1 cellular context compared by ENCODE assay signal in the genomic region with DNA sequence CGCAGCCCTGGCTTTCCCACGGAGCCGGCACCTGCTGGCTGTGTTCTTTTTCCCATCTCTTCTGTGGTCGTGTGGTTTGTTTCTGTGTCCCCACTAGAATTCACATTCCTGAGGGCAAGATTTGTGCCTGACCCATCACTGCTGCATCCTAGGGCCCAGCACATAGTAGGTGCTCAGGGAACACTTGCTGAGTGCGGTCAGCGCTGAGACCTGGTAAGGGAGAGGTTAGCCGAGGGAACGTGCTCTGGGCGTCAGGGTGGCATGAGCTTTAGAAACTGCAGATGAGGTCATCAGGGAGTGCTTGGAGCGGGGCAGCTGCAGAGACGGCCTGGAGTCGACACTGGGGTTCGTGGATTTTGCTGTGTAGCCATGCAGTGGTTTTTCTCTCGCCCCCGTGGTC.
TF ChIP-seq lines count a peak whose summit lies in the region.

No MANE protein-coding gene starts in this region.

TF ChIP-seq in WTC11, 78 proteins besides CTCF, POLR2A, EP300 and RAD21:
- TF ChIP-seq, protein P1, sequence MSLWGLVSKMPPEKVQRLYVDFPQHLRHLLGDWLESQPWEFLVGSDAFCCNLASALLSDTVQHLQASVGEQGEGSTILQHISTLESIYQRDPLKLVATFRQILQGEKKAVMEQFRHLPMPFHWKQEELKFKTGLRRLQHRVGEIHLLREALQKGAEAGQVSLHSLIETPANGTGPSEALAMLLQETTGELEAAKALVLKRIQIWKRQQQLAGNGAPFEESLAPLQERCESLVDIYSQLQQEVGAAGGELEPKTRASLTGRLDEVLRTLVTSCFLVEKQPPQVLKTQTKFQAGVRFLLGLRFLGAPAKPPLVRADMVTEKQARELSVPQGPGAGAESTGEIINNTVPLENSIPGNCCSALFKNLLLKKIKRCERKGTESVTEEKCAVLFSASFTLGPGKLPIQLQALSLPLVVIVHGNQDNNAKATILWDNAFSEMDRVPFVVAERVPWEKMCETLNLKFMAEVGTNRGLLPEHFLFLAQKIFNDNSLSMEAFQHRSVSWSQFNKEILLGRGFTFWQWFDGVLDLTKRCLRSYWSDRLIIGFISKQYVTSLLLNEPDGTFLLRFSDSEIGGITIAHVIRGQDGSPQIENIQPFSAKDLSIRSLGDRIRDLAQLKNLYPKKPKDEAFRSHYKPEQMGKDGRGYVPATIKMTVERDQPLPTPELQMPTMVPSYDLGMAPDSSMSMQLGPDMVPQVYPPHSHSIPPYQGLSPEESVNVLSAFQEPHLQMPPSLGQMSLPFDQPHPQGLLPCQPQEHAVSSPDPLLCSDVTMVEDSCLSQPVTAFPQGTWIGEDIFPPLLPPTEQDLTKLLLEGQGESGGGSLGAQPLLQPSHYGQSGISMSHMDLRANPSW (CRISPR knock-in tag; conservative IDR thresholded peaks at IDR 0.05; ENCODE audit: low read depth): no peak
- TF ChIP-seq ATF1 (CRISPR knock-in tag; IDR thresholded peaks at IDR 0.05) (no peak), ZNF396 (CRISPR knock-in tag; IDR thresholded peaks at IDR 0.05; ENCODE audit: borderline replicate concordance) (no peak), NFYB (CRISPR knock-in tag; conservative IDR thresholded peaks at IDR 0.05; ENCODE audit: low read depth) (no peak), CBFB (CRISPR knock-in tag; IDR thresholded peaks at IDR 0.05; ENCODE audit: low read depth) (no peak), CREB1 (CRISPR knock-in tag; IDR thresholded peaks at IDR 0.05) (no peak), RELA (CRISPR knock-in tag; IDR thresholded peaks at IDR 0.05; ENCODE audit: borderline replicate concordance) (no peak), TP53 (CRISPR knock-in tag; IDR thresholded peaks at IDR 0.05) (no peak), ZNF317 (CRISPR knock-in tag; IDR thresholded peaks at IDR 0.05; ENCODE audit: borderline replicate concordance, low read depth) (no peak), NR1H2 (CRISPR knock-in tag; IDR thresholded peaks at IDR 0.05) (no peak)
- TF ChIP-seq, protein P2, sequence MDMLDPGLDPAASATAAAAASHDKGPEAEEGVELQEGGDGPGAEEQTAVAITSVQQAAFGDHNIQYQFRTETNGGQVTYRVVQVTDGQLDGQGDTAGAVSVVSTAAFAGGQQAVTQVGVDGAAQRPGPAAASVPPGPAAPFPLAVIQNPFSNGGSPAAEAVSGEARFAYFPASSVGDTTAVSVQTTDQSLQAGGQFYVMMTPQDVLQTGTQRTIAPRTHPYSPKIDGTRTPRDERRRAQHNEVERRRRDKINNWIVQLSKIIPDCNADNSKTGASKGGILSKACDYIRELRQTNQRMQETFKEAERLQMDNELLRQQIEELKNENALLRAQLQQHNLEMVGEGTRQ (CRISPR knock-in tag; IDR thresholded peaks at IDR 0.05): no peak
- TF ChIP-seq, protein P3, sequence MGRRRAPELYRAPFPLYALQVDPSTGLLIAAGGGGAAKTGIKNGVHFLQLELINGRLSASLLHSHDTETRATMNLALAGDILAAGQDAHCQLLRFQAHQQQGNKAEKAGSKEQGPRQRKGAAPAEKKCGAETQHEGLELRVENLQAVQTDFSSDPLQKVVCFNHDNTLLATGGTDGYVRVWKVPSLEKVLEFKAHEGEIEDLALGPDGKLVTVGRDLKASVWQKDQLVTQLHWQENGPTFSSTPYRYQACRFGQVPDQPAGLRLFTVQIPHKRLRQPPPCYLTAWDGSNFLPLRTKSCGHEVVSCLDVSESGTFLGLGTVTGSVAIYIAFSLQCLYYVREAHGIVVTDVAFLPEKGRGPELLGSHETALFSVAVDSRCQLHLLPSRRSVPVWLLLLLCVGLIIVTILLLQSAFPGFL (CRISPR knock-in tag; IDR thresholded peaks at IDR 0.05; ENCODE audit: borderline replicate concordance): no peak
